Comparison of ENCODE assay signal across 9 cellular contexts in genomic region chr16:31696968-31697743, GRCh38.
DNase-seq lines count a peak whose midpoint lies in the region; ATAC-seq and TF ChIP-seq lines count a peak whose summit lies in the region.
"Had no signal": no experiment of that assay in that cellular context is flagged by ENCODE, and none has a peak within 500 bp of the region (broad histone marks: within the 10 kb centered on the region; RNA-seq: fewer than 3 reads in every experiment).

No MANE protein-coding gene starts in this region.

- peaks cover 11% of the 10 kb centered on the region for H3K4me1 ChIP-seq in body of pancreas

- H3K27ac Mint-ChIP-seq in activated naive CD8-positive, alpha-beta T cell treated with anti-CD3 and anti-CD28 coated beads, Interleukin-2, amount 10 ng/mL, durations not matched to agents 7 days and 5 days = no peak overlapping the region
- no peak overlapping the region for H3K27ac Mint-ChIP-seq in activated naive CD8-positive, alpha-beta T cell treated with anti-CD3 and anti-CD28 coated beads, Interleukin-2, amount 50 U/mL, for 24 hours
- no peak overlapping the region for H3K27ac Mint-ChIP-seq in mesothelial cell of epicardium
- H3K27ac Mint-ChIP-seq in activated T-helper 2 cell treated with anti-CD3 and anti-CD28 coated beads, Interferon-gamma antibody, Interleukin-2, Interleukin-4, amounts not matched to agents 10 μg/mL and 5 μg/mL and 100 μg/mL, durations not matched to agents 14 hours and 24 hours and 36 hours = no peak overlapping the region

- no peak for DNase-seq in activated naive CD8-positive, alpha-beta T cell treated with anti-CD3 and anti-CD28 coated beads, Interleukin-2, amount 10 ng/mL, durations not matched to agents 7 days and 5 days
- no peak for DNase-seq in activated naive CD8-positive, alpha-beta T cell treated with anti-CD3 and anti-CD28 coated beads, Interleukin-2, amount 50 U/mL, for 24 hours
- peak; percentile 3 for DNase-seq in NCI-H1694 (lab: John Stamatoyannopoulos, UW)
- no peak for DNase-seq in body of pancreas
- no peak for DNase-seq in mesothelial cell of epicardium (ENCODE audit: low spot score in 2 of 2, unreplicated experiment in 2 of 2)
- DNase-seq in activated T-helper 2 cell treated with anti-CD3 and anti-CD28 coated beads, Interferon-gamma antibody, Interleukin-2, Interleukin-4, amounts not matched to agents 10 μg/mL and 5 μg/mL and 100 μg/mL, durations not matched to agents 14 hours and 24 hours and 36 hours (ENCODE audit: low spot score) = no peak
- no peak for DNase-seq in activated effector memory CD4-positive, alpha-beta T cell treated with anti-CD3 and anti-CD28 coated beads, Interleukin-2, amount 50 U/mL, for 16 hours

- TF ChIP-seq CTCF in body of pancreas (IDR thresholded peaks at IDR 0.05) (peak in 5 of 7 experiments; percentile 15 to 56 (median 44)), mesothelial cell of epicardium (IDR thresholded peaks at IDR 0.05; ENCODE audit: unreplicated experiment) (peak; percentile 45)

- WGBS in body of pancreas, 2 donors = 33% methylated on average over 8 of the region's 8 CpGs

- H3K4me1 Mint-ChIP-seq in activated naive CD8-positive, alpha-beta T cell treated with anti-CD3 and anti-CD28 coated beads, Interleukin-2, amount 10 ng/mL, durations not matched to agents 7 days and 5 days = peaks cover 19% of the 10 kb centered on the region
- H3K4me1 Mint-ChIP-seq in activated naive CD8-positive, alpha-beta T cell treated with anti-CD3 and anti-CD28 coated beads, Interleukin-2, amount 50 U/mL, for 24 hours = peaks cover 21% of the 10 kb centered on the region
- H3K4me1 Mint-ChIP-seq in mesothelial cell of epicardium = peaks cover 10% of the 10 kb centered on the region
- H3K4me1 Mint-ChIP-seq in activated T-helper 2 cell treated with anti-CD3 and anti-CD28 coated beads, Interferon-gamma antibody, Interleukin-2, Interleukin-4, amounts not matched to agents 10 μg/mL and 5 μg/mL and 100 μg/mL, durations not matched to agents 14 hours and 24 hours and 36 hours (ENCODE audit: low read depth) = peaks cover 19% of the 10 kb centered on the region

- intact Hi-C loops in body of pancreas (cut with DNase I) = no loop called here
- intact Hi-C loops in activated T-helper 2 cell treated with anti-CD3 and anti-CD28 coated beads, Interferon-gamma antibody, Interleukin-2, Interleukin-4, amounts not matched to agents 10 μg/mL and 5 μg/mL and 100 μg/mL, durations not matched to agents 14 hours and 24 hours and 36 hours (cut with micrococcal nuclease) = loop anchor here (5.0 kb wide), 1 partner anchor 190 kb away; the partner anchor contains the start of gene RUSF1

- no peak overlapping the region for H3K4me3 ChIP-seq in body of pancreas

- no peaks in the 10 kb centered on the region for H3K9me3 ChIP-seq in body of pancreas

- no peak overlapping the region for H3K27ac ChIP-seq in body of pancreas
- H3K27ac ChIP-seq: epithelial cell of prostate had no signal

- H3K36me3 ChIP-seq in body of pancreas (replicated peaks in 1 of 2; ENCODE audit: insufficient read depth in 1 of 2, low read depth in 2 of 2) = no peaks in the 10 kb centered on the region

- peaks cover 10% of the 10 kb centered on the region for H3K36me3 Mint-ChIP-seq in activated naive CD8-positive, alpha-beta T cell treated with anti-CD3 and anti-CD28 coated beads, Interleukin-2, amount 10 ng/mL, durations not matched to agents 7 days and 5 days
- peaks cover 10% of the 10 kb centered on the region for H3K36me3 Mint-ChIP-seq in activated naive CD8-positive, alpha-beta T cell treated with anti-CD3 and anti-CD28 coated beads, Interleukin-2, amount 50 U/mL, for 24 hours (ENCODE audit: low read depth)
- no peaks in the 10 kb centered on the region for H3K36me3 Mint-ChIP-seq in mesothelial cell of epicardium
- H3K36me3 Mint-ChIP-seq in activated T-helper 2 cell treated with anti-CD3 and anti-CD28 coated beads, Interferon-gamma antibody, Interleukin-2, Interleukin-4, amounts not matched to agents 10 μg/mL and 5 μg/mL and 100 μg/mL, durations not matched to agents 14 hours and 24 hours and 36 hours (ENCODE audit: low read depth) = peaks cover 11% of the 10 kb centered on the region

- no peaks in the 10 kb centered on the region for H3K27me3 ChIP-seq in body of pancreas

- POLR2A ChIA-PET in activated naive CD8-positive, alpha-beta T cell treated with anti-CD3 and anti-CD28 coated beads, Interleukin-2, amount 10 ng/mL, durations not matched to agents 7 days and 5 days (lab: Charles Lee) = interaction anchor here (1.8 kb wide), 1 partner anchor 16 kb away, joined by 16 read pairs; a partner anchor contains a TSS

- ATAC-seq in activated naive CD8-positive, alpha-beta T cell treated with anti-CD3 and anti-CD28 coated beads, Interleukin-2, amount 10 ng/mL, durations not matched to agents 7 days and 5 days (ENCODE audit: low read depth) = no peak
- ATAC-seq in activated naive CD8-positive, alpha-beta T cell treated with anti-CD3 and anti-CD28 coated beads, Interleukin-2, amount 50 U/mL, for 24 hours = no peak
- ATAC-seq in body of pancreas = no peak
- ATAC-seq in GM18511 (IDR thresholded peaks at IDR 0.05; ENCODE audit: unreplicated experiment) = no peak

- H3K9me3 Mint-ChIP-seq in activated naive CD8-positive, alpha-beta T cell treated with anti-CD3 and anti-CD28 coated beads, Interleukin-2, amount 10 ng/mL, durations not matched to agents 7 days and 5 days = no peaks in the 10 kb centered on the region
- H3K9me3 Mint-ChIP-seq in activated naive CD8-positive, alpha-beta T cell treated with anti-CD3 and anti-CD28 coated beads, Interleukin-2, amount 50 U/mL, for 24 hours = no peaks in the 10 kb centered on the region
- H3K9me3 Mint-ChIP-seq in mesothelial cell of epicardium = no peaks in the 10 kb centered on the region
- H3K9me3 Mint-ChIP-seq in activated T-helper 2 cell treated with anti-CD3 and anti-CD28 coated beads, Interferon-gamma antibody, Interleukin-2, Interleukin-4, amounts not matched to agents 10 μg/mL and 5 μg/mL and 100 μg/mL, durations not matched to agents 14 hours and 24 hours and 36 hours = no peaks in the 10 kb centered on the region

- TF ChIP-seq POLR2A in body of pancreas (IDR thresholded peaks at IDR 0.05) = no peak

- peak overlapping the region; percentile 37 for H3K4me3 Mint-ChIP-seq in activated naive CD8-positive, alpha-beta T cell treated with anti-CD3 and anti-CD28 coated beads, Interleukin-2, amount 10 ng/mL, durations not matched to agents 7 days and 5 days
- H3K4me3 Mint-ChIP-seq in activated naive CD8-positive, alpha-beta T cell treated with anti-CD3 and anti-CD28 coated beads, Interleukin-2, amount 50 U/mL, for 24 hours = no peak overlapping the region
- no peak overlapping the region for H3K4me3 Mint-ChIP-seq in mesothelial cell of epicardium
- H3K4me3 Mint-ChIP-seq in activated T-helper 2 cell treated with anti-CD3 and anti-CD28 coated beads, Interferon-gamma antibody, Interleukin-2, Interleukin-4, amounts not matched to agents 10 μg/mL and 5 μg/mL and 100 μg/mL, durations not matched to agents 14 hours and 24 hours and 36 hours (ENCODE audit: low read depth) = no peak overlapping the region

- no peaks in the 10 kb centered on the region for H3K27me3 Mint-ChIP-seq in activated naive CD8-positive, alpha-beta T cell treated with anti-CD3 and anti-CD28 coated beads, Interleukin-2, amount 10 ng/mL, durations not matched to agents 7 days and 5 days
- H3K27me3 Mint-ChIP-seq in activated naive CD8-positive, alpha-beta T cell treated with anti-CD3 and anti-CD28 coated beads, Interleukin-2, amount 50 U/mL, for 24 hours = peaks cover 5% of the 10 kb centered on the region
- H3K27me3 Mint-ChIP-seq in mesothelial cell of epicardium (ENCODE audit: low read depth) = peaks cover 11% of the 10 kb centered on the region
- H3K27me3 Mint-ChIP-seq in activated T-helper 2 cell treated with anti-CD3 and anti-CD28 coated beads, Interferon-gamma antibody, Interleukin-2, Interleukin-4, amounts not matched to agents 10 μg/mL and 5 μg/mL and 100 μg/mL, durations not matched to agents 14 hours and 24 hours and 36 hours (ENCODE audit: low read depth) = peaks cover 20% of the 10 kb centered on the region
